In the genomic region with DNA sequence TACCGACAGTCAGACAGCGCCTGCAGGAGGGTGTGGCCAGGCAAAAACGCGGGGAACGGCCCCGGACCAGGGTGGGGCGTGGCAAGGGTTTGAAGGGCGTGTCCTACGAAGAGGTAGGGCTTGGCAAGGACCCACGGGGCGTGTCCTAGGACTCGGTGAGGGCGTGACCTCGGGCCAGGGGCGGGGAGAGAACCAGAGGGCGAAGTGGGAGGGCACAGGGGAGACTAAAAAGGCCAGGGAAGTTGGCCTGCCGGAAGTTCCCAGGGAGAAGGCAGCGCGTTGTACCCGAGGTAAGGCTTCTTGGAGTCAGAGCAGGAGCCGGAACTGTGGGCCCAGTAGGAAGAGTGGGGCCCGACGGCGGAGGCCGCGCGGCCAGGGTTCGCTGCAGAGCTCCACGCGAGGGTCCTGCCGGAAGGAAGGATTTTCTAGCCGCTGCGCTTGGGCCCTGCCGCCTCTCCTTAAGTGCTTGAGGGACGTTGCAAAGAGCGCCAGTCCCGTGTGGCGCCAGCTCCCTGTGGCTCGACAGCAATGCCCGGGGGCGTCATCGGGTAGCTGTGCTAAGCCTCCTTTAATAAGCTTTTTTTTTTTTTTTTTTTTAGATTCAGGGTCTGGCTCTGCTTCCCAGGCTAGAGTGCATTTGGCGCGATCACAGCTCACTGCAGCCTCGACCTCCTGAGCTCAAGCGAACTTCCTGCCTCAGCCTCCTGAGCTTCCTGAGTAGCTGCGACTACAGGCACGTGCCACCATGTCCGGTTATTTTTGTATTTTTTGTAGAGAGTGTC, we compare ENCODE assay signal across 9 cellular contexts. TPM values are rescaled to one million over a fixed set of nuclear protein-coding genes. Genes with fewer than 3 reads are reported as not detected.
DNase-seq lines count a peak whose midpoint lies in the region; ATAC-seq and TF ChIP-seq lines count a peak whose summit lies in the region.
"Had no signal": no experiment of that assay in that cellular context is flagged by ENCODE, and none has a peak within 500 bp of the region (broad histone marks: within the 10 kb centered on the region; RNA-seq: fewer than 3 reads in every experiment).

Gene PTER, plus strand, starts transcription at position 253 of the 782 bp plus-strand sequence. CDS start 47,375 bp downstream, outside the sequence.

- H3K27ac Mint-ChIP-seq in activated CD4-positive, alpha-beta T cell treated with anti-CD3 and anti-CD28 coated beads for 36 hours, result peak within 1 kb of the TSS; percentile 92

- intact Hi-C loops in activated CD4-positive, alpha-beta T cell treated with anti-CD3 and anti-CD28 coated beads for 36 hours (cut with DNase I, micrococcal nuclease), result loop anchor here (1.0 to 10.0 kb wide), 10 partner anchors 84 to 1480 kb away; partner anchors contain the start of genes RSU1 (in 2 of the 2), C1QL3 (in 1 of the 2), MEIG1 (in 1 of the 2) and MINDY3 (in 1 of the 2)

- DNase-seq in AG10803 (ENCODE audit: low read depth) (peak; percentile 94), NCI-H446 treated with DMSO at 0.1 percent for 48 hours (lab: John Stamatoyannopoulos, UW) (peak; percentile 47), kidney glomerular epithelial cell (lab: John Stamatoyannopoulos, UW) (peak; percentile 87)
- peak; percentile 99 for DNase-seq in activated CD4-positive, alpha-beta T cell treated with anti-CD3 and anti-CD28 coated beads for 36 hours
- DNase-seq in stimulated activated CD4-positive, alpha-beta T cell treated with anti-CD3 and anti-CD28 coated beads, Interleukin-1b, Interleukin-23, amount 100 ng/mL, for 24 hours (ENCODE audit: low read depth in 4 of 4, low spot score in 1 of 4), result peak; percentile 98 to 99 (median 99)

- H3K9me3 Mint-ChIP-seq in activated CD4-positive, alpha-beta T cell treated with anti-CD3 and anti-CD28 coated beads for 36 hours (ENCODE audit: low read depth), result no peaks in the 10 kb centered on the region

- POLR2A ChIA-PET in activated CD4-positive, alpha-beta T cell treated with anti-CD3 and anti-CD28 coated beads for 36 hours (lab: Charles Lee), result interaction anchor here (0.6 to 0.8 kb wide), 4 partner anchors 9 to 167 kb away, joined by 4 to 10 read pairs (median 8); no protein-coding TSS in a partner anchor

- peak; percentile 97 for ATAC-seq in GM19043 (IDR thresholded peaks at IDR 0.05; ENCODE audit: low read depth, unreplicated experiment)
- ATAC-seq in HG03342 (IDR thresholded peaks at IDR 0.05; ENCODE audit: unreplicated experiment), result peak; percentile 99
- peak; percentile 99 for ATAC-seq in activated CD4-positive, alpha-beta T cell treated with anti-CD3 and anti-CD28 coated beads for 36 hours

- H3K4me3 Mint-ChIP-seq in activated CD4-positive, alpha-beta T cell treated with anti-CD3 and anti-CD28 coated beads for 36 hours, result peak within 1 kb of the TSS; percentile 89

- CTCF ChIA-PET in activated CD4-positive, alpha-beta T cell treated with anti-CD3 and anti-CD28 coated beads for 36 hours (lab: Charles Lee), result interaction anchor here (0.9 kb wide), 2 partner anchors 84 to 575 kb away, joined by 3 to 6 read pairs; no protein-coding TSS in a partner anchor

- no peaks in the 10 kb centered on the region for H3K27me3 Mint-ChIP-seq in activated CD4-positive, alpha-beta T cell treated with anti-CD3 and anti-CD28 coated beads for 36 hours

- peaks cover 38% of the 10 kb centered on the region for H3K36me3 Mint-ChIP-seq in activated CD4-positive, alpha-beta T cell treated with anti-CD3 and anti-CD28 coated beads for 36 hours (ENCODE audit: low read depth)

- H3K4me3 ChIP-seq in AG10803 (ENCODE audit: low read length), result peak within 1 kb of the TSS; percentile 73

- peak within 1 kb of the TSS; percentile 10 for H3K27ac ChIP-seq in cingulate gyrus (ENCODE audit: low read depth, low read length)

- H3K4me1 Mint-ChIP-seq in activated CD4-positive, alpha-beta T cell treated with anti-CD3 and anti-CD28 coated beads for 36 hours, result peaks cover 39% of the 10 kb centered on the region

- TF ChIP-seq CTCF in AG10803 (conservative IDR thresholded peaks at IDR 0.05; ENCODE audit: low read length), result no peak

RNA-seq across cellular contexts. Expression of gene PTER, which starts in this region (rescaled TPM):
- total RNA-seq in activated CD4-positive, alpha-beta T cell treated with anti-CD3 and anti-CD28 coated beads for 36 hours, result 10 to 100 TPM; 33.1 to 34.5 TPM
- total RNA-seq: M059J had no signal

Comparison
In these comparisons a context has a peak if more than half of its experiments do, and no peak if none do; other contexts are left out.
1. Peak in every context shown above with its lines: DNase-seq, ATAC-seq, H3K4me3 ChIP-seq and H3K27ac ChIP-seq.
2. DNase-seq: peak in every context shown above with its lines; median percentile 99 in activated CD4-positive, alpha-beta T cell treated with anti-CD3 and anti-CD28 coated beads for 36 hours; 99 in stimulated activated CD4-positive, alpha-beta T cell treated with anti-CD3 and anti-CD28 coated beads, Interleukin-1b, Interleukin-23, amount 100 ng/mL, for 24 hours; 94 in AG10803; 87 in kidney glomerular epithelial cell; 47 in NCI-H446 treated with DMSO at 0.1 percent for 48 hours.